Comparison of ENCODE assay signal across 8 cellular contexts in genomic region chr15:64845183-64845611, GRCh38. TPM values are rescaled to one million over a fixed set of nuclear protein-coding genes. Genes with fewer than 3 reads are reported as not detected.
A peak's percentile ranks its signal among the peaks of the same experiment; 100 is the strongest.
DNase-seq lines count a peak whose midpoint lies in the region; ATAC-seq, FAIRE-seq and TF ChIP-seq lines count a peak whose summit lies in the region.

No MANE protein-coding gene starts in this region.

- in situ Hi-C loops in gastrocnemius medialis (cut with MboI; ENCODE audit: low sequenced_read_pairs in 4 of 4): loop anchor here in 1 of 4 donors (10.0 kb wide), 1 partner anchor 50 kb away; no protein-coding TSS in a partner anchor

- no peak for FAIRE-seq in small intestine (lab: Jason Lieb, UNC)

- TF ChIP-seq CTCF in GM12865 (IDR thresholded peaks at IDR 0.05; ENCODE audit: insufficient read depth, low read depth, low read length, missing control alignments) (no peak), gastrocnemius medialis (IDR thresholded peaks at IDR 0.05 in 4 of 5, conservative IDR thresholded peaks at IDR 0.05 in 1 of 5) (no peak)

- no peaks in the 10 kb centered on the region for H3K27me3 ChIP-seq in gastrocnemius medialis
- no peaks in the 10 kb centered on the region for H3K27me3 ChIP-seq in small intestine (ENCODE audit: control insufficient read depth in 2 of 2, insufficient read depth in 2 of 2, low read length in 2 of 2)

- H3K4me1 ChIP-seq in gastrocnemius medialis (peaks cover 8 to 25% of the 10 kb centered on the region in 2 donors), small intestine (ENCODE audit: control insufficient read depth in 2 of 2, insufficient read depth in 1 of 2, low read depth in 1 of 2, low read length in 1 of 2) (peaks cover 0 to 8% of the 10 kb centered on the region in 2 donors)

- H3K4me3 ChIP-seq in GM12865 (ENCODE audit: low read depth, low read length): peak overlapping the region; percentile 93
- H3K4me3 ChIP-seq in gastrocnemius medialis: peak overlapping the region in 3 of 4 donors; percentile 3 to 85 (median 8)
- no peak overlapping the region for H3K4me3 ChIP-seq in small intestine (ENCODE audit: low read depth in 1 of 2, low read length in 2 of 2)

- 30 to 100% (median 49%) methylated on average over 2 of the region's 2 CpGs for WGBS in small intestine, 3 donors

- TF ChIP-seq POLR2A in gastrocnemius medialis (IDR thresholded peaks at IDR 0.05): no peak

- ATAC-seq in Right ventricle myocardium superior (ENCODE audit: poor library complexity) (peak; percentile 2), gastrocnemius medialis (no peak), GM19023 (IDR thresholded peaks at IDR 0.05; ENCODE audit: unreplicated experiment) (no peak)

- H3K9me3 ChIP-seq in gastrocnemius medialis (no peaks in the 10 kb centered on the region), small intestine (ENCODE audit: control insufficient read depth, low read depth) (no peaks in the 10 kb centered on the region)

- H3K36me3 ChIP-seq in gastrocnemius medialis (no peaks in the 10 kb centered on the region), small intestine (ENCODE audit: control insufficient read depth in 2 of 2, insufficient read depth in 2 of 2, low read length in 2 of 2) (no peaks in the 10 kb centered on the region)

- DNase-seq in GM12865 (ENCODE audit: low read depth) (peak; percentile 48), UCSD-AML1 (lab: John Stamatoyannopoulos, UW; ENCODE audit: unreplicated experiment) (peak; percentile 49), Right ventricle myocardium superior (peak; percentile 75), gastrocnemius medialis (no peak), small intestine (no peak), NCI-H1092 treated with DMSO at 0.1 percent for 48 hours (lab: John Stamatoyannopoulos, UW) (no peak)
- no peak for DNase-seq in stimulated activated CD4-positive, alpha-beta T cell treated with anti-CD3 and anti-CD28 coated beads, Interleukin-4, amount 100 ng/mL, for 24 hours

- H3K27ac ChIP-seq in gastrocnemius medialis (peak overlapping the region; percentile 46 to 95 (median 89)), small intestine (ENCODE audit: low read depth in 1 of 2, low read length in 1 of 2) (peak overlapping the region in 1 of 2 donors; percentile 72)

- intact Hi-C loops in Right ventricle myocardium superior (cut with DNase I): no loop called here
- intact Hi-C loops in gastrocnemius medialis (cut with DNase I; ENCODE audit: low total_unique reads): no loop called here

RNA-seq across cellular contexts. Expression of gene PLEKHO2, which starts 3.5 kb away (rescaled TPM):
- total RNA-seq in Right ventricle myocardium superior (9.1 TPM), gastrocnemius medialis (1 to 10 TPM; 2.0 to 5.4 (median 3.3) TPM)
- polyA plus RNA-seq in small intestine: 10 to 100 TPM in 1 of 3 donors, 1 to 10 TPM in 2; 1.3 to 17.8 (median 9.2) TPM

RNA-seq across cellular contexts. Expression of gene PIF1, which starts 19.8 kb away (rescaled TPM):
- total RNA-seq in Right ventricle myocardium superior: 0.35 TPM
- total RNA-seq in gastrocnemius medialis: under 1 TPM in 2 of 4 donors, not detected in 2; 0.17 to 0.26 TPM
- 10 to 100 TPM in 1 of 3 donors, under 1 TPM in 2; 0.45 to 11.7 (median 0.81) TPM for polyA plus RNA-seq in small intestine

Comparison
In these comparisons a context has a peak if more than half of its experiments do, and no peak if none do; other contexts are left out.
1. DNase-seq: peak in GM12865 (single experiment), UCSD-AML1 (single experiment) and Right ventricle myocardium superior (single experiment); none in gastrocnemius medialis (0 of 2), small intestine (single experiment), stimulated activated CD4-positive, alpha-beta T cell treated with anti-CD3 and anti-CD28 coated beads, Interleukin-4, amount 100 ng/mL, for 24 hours (single experiment) and NCI-H1092 treated with DMSO at 0.1 percent for 48 hours (single experiment).
2. H3K4me3 ChIP-seq: peak in GM12865 (single experiment) and gastrocnemius medialis (3 of 4); none in small intestine (0 of 2).